ENCODE assay signal across 1 cellular context in genomic region chr21:44442266-44443125, GRCh38.
TF ChIP-seq lines count a peak whose summit lies in the region.

No MANE protein-coding gene starts in this region.

TF ChIP-seq in HepG2, 621 proteins besides CTCF, POLR2A, EP300 and RAD21 (continued from another document and continues in another):
- no peak for TF ChIP-seq ZNF460 (CRISPR knock-in tag; IDR thresholded peaks at IDR 0.05; ENCODE audit: borderline replicate concordance)
- peak; percentile 59; the same call in 1 of the 2 replicates for TF ChIP-seq EED (CRISPR knock-in tag; IDR thresholded peaks at IDR 0.05)
- TF ChIP-seq ZNF274 (CRISPR knock-in tag; IDR thresholded peaks at IDR 0.05): peak; percentile 64; the same call in 1 of the 2 replicates
- no peak for TF ChIP-seq ZBTB37 (CRISPR knock-in tag; IDR thresholded peaks at IDR 0.05)
- TF ChIP-seq, protein P1, sequence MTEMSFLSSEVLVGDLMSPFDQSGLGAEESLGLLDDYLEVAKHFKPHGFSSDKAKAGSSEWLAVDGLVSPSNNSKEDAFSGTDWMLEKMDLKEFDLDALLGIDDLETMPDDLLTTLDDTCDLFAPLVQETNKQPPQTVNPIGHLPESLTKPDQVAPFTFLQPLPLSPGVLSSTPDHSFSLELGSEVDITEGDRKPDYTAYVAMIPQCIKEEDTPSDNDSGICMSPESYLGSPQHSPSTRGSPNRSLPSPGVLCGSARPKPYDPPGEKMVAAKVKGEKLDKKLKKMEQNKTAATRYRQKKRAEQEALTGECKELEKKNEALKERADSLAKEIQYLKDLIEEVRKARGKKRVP (CRISPR knock-in tag; IDR thresholded peaks at IDR 0.05): no peak
- TF ChIP-seq, protein P2, sequence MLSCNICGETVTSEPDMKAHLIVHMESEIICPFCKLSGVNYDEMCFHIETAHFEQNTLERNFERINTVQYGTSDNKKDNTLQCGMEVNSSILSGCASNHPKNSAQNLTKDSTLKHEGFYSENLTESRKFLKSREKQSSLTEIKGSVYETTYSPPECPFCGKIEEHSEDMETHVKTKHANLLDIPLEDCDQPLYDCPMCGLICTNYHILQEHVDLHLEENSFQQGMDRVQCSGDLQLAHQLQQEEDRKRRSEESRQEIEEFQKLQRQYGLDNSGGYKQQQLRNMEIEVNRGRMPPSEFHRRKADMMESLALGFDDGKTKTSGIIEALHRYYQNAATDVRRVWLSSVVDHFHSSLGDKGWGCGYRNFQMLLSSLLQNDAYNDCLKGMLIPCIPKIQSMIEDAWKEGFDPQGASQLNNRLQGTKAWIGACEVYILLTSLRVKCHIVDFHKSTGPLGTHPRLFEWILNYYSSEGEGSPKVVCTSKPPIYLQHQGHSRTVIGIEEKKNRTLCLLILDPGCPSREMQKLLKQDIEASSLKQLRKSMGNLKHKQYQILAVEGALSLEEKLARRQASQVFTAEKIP (CRISPR knock-in tag; IDR thresholded peaks at IDR 0.05; ENCODE audit: borderline replicate concordance): no peak
- TF ChIP-seq ESRRA (CRISPR knock-in tag; IDR thresholded peaks at IDR 0.05; ENCODE audit: low read depth): no peak
- 0 out of 2 replicates have a peak, but pooled peaks have one; percentile 46 for TF ChIP-seq CHCHD3 (CRISPR knock-in tag; IDR thresholded peaks at IDR 0.05)
- no peak for TF ChIP-seq FIP1L1 (IDR thresholded peaks at IDR 0.05; ENCODE audit: borderline replicate concordance, insufficient read depth, low read depth, low read length)
- TF ChIP-seq FOXC1 (CRISPR knock-in tag; IDR thresholded peaks at IDR 0.05; ENCODE audit: borderline replicate concordance): peak; percentile 64; the same call in 1 of the 2 replicates
- TF ChIP-seq GABPB1 (CRISPR knock-in tag; IDR thresholded peaks at IDR 0.05): peak; percentile 33; the same call in 1 of the 2 replicates
- no peak for TF ChIP-seq CBFB (CRISPR knock-in tag; IDR thresholded peaks at IDR 0.05)
- TF ChIP-seq PAWR (CRISPR knock-in tag; IDR thresholded peaks at IDR 0.05; ENCODE audit: borderline replicate concordance): no peak
- no peak for TF ChIP-seq ZNF124 (CRISPR knock-in tag; IDR thresholded peaks at IDR 0.05)
- 0 out of 2 replicates have a peak, but pooled peaks have one; percentile 42 for TF ChIP-seq ZNF607 (CRISPR knock-in tag; IDR thresholded peaks at IDR 0.05; ENCODE audit: borderline replicate concordance)
- TF ChIP-seq ZNF256 (CRISPR knock-in tag; conservative IDR thresholded peaks at IDR 0.05): 0 out of 2 replicates have a peak, but pooled peaks have one; percentile 43
- 0 out of 2 replicates have a peak, but pooled peaks have one; percentile 39 for TF ChIP-seq MTA1 (CRISPR knock-in tag; IDR thresholded peaks at IDR 0.05; ENCODE audit: borderline replicate concordance)
- TF ChIP-seq MED8 (CRISPR knock-in tag; IDR thresholded peaks at IDR 0.05; ENCODE audit: insufficient replicate concordance): no peak
- no peak for TF ChIP-seq SALL2 (CRISPR knock-in tag; IDR thresholded peaks at IDR 0.05)
- peak; percentile 80 for TF ChIP-seq SALL1 (CRISPR knock-in tag; IDR thresholded peaks at IDR 0.05)
- TF ChIP-seq ZNF616 (CRISPR knock-in tag; IDR thresholded peaks at IDR 0.05; ENCODE audit: low read depth): 0 out of 2 replicates have a peak, but pooled peaks have one; percentile 74
- no peak for TF ChIP-seq HINFP (CRISPR knock-in tag; IDR thresholded peaks at IDR 0.05; ENCODE audit: low read depth)
- TF ChIP-seq ZNF317 (CRISPR knock-in tag; IDR thresholded peaks at IDR 0.05): no peak
- no peak for TF ChIP-seq FOXK2 (IDR thresholded peaks at IDR 0.05)
- TF ChIP-seq POLR2AphosphoS2 (IDR thresholded peaks at IDR 0.05; ENCODE audit: low read depth, low read length): no peak
- peak; percentile 50; the same call in 1 of the 2 replicates for TF ChIP-seq ZNF574 (CRISPR knock-in tag; IDR thresholded peaks at IDR 0.05)
- 0 out of 2 replicates have a peak, but pooled peaks have one; percentile 77 for TF ChIP-seq ZNF773 (CRISPR knock-in tag; IDR thresholded peaks at IDR 0.05; ENCODE audit: borderline replicate concordance)
- TF ChIP-seq NFRKB (IDR thresholded peaks at IDR 0.05): no peak
- peak; percentile 89; the same call in 1 of the 2 replicates for TF ChIP-seq SETDB1 (CRISPR knock-in tag; IDR thresholded peaks at IDR 0.05; ENCODE audit: borderline replicate concordance)
- 0 out of 2 replicates have a peak, but pooled peaks have one; percentile 39 for TF ChIP-seq ZNF44 (CRISPR knock-in tag; IDR thresholded peaks at IDR 0.05)
- no peak for TF ChIP-seq RXRB (CRISPR knock-in tag; IDR thresholded peaks at IDR 0.05; ENCODE audit: borderline replicate concordance)
- no peak for TF ChIP-seq FOXP1 (IDR thresholded peaks at IDR 0.05)
- no peak for TF ChIP-seq FOXP1 (CRISPR knock-in tag; IDR thresholded peaks at IDR 0.05)
- TF ChIP-seq NR2C2 (CRISPR knock-in tag; IDR thresholded peaks at IDR 0.05; ENCODE audit: borderline replicate concordance): no peak
- peak; percentile 36; the same call in 1 of the 2 replicates for TF ChIP-seq THAP11 (CRISPR knock-in tag; IDR thresholded peaks at IDR 0.05)
- no peak for TF ChIP-seq SMAD1 (CRISPR knock-in tag; IDR thresholded peaks at IDR 0.05; ENCODE audit: borderline replicate concordance, low read depth)
- TF ChIP-seq TERF1 (CRISPR knock-in tag; IDR thresholded peaks at IDR 0.05): 0 out of 2 replicates have a peak, but pooled peaks have one; percentile 24
- TF ChIP-seq ZNF614 (CRISPR knock-in tag; IDR thresholded peaks at IDR 0.05; ENCODE audit: borderline replicate concordance): no peak
- TF ChIP-seq ZBTB20 (CRISPR knock-in tag; IDR thresholded peaks at IDR 0.05; ENCODE audit: borderline replicate concordance, low read depth): peak; percentile 71; the same call in 1 of the 2 replicates
- peak; percentile 44; the same call in 1 of the 2 replicates for TF ChIP-seq ZNF441 (CRISPR knock-in tag; IDR thresholded peaks at IDR 0.05; ENCODE audit: borderline replicate concordance)
- 0 out of 2 replicates have a peak, but pooled peaks have one; percentile 60 for TF ChIP-seq ZFP41 (CRISPR knock-in tag; IDR thresholded peaks at IDR 0.05; ENCODE audit: borderline replicate concordance)
- no peak for TF ChIP-seq MAZ (IDR thresholded peaks at IDR 0.05; ENCODE audit: borderline replicate concordance, low read depth, low read length)
- 0 out of 2 replicates have a peak, but pooled peaks have one; percentile 31 for TF ChIP-seq MAZ (CRISPR knock-in tag; IDR thresholded peaks at IDR 0.05; ENCODE audit: low read depth)
- 0 out of 2 replicates have a peak, but pooled peaks have one; percentile 42 for TF ChIP-seq ZNF598 (CRISPR knock-in tag; IDR thresholded peaks at IDR 0.05; ENCODE audit: borderline replicate concordance)
- TF ChIP-seq NFIB (CRISPR knock-in tag; IDR thresholded peaks at IDR 0.05; ENCODE audit: borderline replicate concordance): 0 out of 2 replicates have a peak, but pooled peaks have one; percentile 20
- TF ChIP-seq BORCS8-MEF2B (CRISPR knock-in tag; IDR thresholded peaks at IDR 0.05): peak; percentile 70; the same call in 1 of the 2 replicates
- TF ChIP-seq, protein P3, sequence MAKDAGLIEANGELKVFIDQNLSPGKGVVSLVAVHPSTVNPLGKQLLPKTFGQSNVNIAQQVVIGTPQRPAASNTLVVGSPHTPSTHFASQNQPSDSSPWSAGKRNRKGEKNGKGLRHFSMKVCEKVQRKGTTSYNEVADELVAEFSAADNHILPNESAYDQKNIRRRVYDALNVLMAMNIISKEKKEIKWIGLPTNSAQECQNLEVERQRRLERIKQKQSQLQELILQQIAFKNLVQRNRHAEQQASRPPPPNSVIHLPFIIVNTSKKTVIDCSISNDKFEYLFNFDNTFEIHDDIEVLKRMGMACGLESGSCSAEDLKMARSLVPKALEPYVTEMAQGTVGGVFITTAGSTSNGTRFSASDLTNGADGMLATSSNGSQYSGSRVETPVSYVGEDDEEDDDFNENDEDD (CRISPR knock-in tag; IDR thresholded peaks at IDR 0.05; ENCODE audit: borderline replicate concordance): peak; percentile 69; the same call in 1 of the 2 replicates
- TF ChIP-seq, protein P4, sequence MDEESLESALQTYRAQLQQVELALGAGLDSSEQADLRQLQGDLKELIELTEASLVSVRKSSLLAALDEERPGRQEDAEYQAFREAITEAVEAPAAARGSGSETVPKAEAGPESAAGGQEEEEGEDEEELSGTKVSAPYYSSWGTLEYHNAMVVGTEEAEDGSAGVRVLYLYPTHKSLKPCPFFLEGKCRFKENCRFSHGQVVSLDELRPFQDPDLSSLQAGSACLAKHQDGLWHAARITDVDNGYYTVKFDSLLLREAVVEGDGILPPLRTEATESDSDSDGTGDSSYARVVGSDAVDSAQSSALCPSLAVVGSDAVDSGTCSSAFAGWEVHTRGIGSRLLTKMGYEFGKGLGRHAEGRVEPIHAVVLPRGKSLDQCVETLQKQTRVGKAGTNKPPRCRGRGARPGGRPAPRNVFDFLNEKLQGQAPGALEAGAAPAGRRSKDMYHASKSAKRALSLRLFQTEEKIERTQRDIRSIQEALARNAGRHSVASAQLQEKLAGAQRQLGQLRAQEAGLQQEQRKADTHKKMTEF (CRISPR knock-in tag; IDR thresholded peaks at IDR 0.05): 0 out of 2 replicates have a peak, but pooled peaks have one; percentile 28
- TF ChIP-seq SPEN (CRISPR knock-in tag; IDR thresholded peaks at IDR 0.05; ENCODE audit: low read depth): 0 out of 2 replicates have a peak, but pooled peaks have one; percentile 38
- 0 out of 2 replicates have a peak, but pooled peaks have one; percentile 22 for TF ChIP-seq SOX5 (CRISPR knock-in tag; IDR thresholded peaks at IDR 0.05; ENCODE audit: borderline replicate concordance)
- TF ChIP-seq HNF4G (IDR thresholded peaks at IDR 0.05; ENCODE audit: borderline replicate concordance, low read depth, low read length): no peak
- TF ChIP-seq HNF4G (CRISPR knock-in tag; IDR thresholded peaks at IDR 0.05; ENCODE audit: borderline replicate concordance, low read depth): no peak
- TF ChIP-seq NFKB2 (CRISPR knock-in tag; IDR thresholded peaks at IDR 0.05; ENCODE audit: borderline replicate concordance): peak; percentile 71; the same call in 1 of the 2 replicates
- no peak for TF ChIP-seq MZF1 (CRISPR knock-in tag; IDR thresholded peaks at IDR 0.05; ENCODE audit: borderline replicate concordance)
- no peak for TF ChIP-seq SIN3B (IDR thresholded peaks at IDR 0.05; ENCODE audit: low read length)
- peak; percentile 81; the same call in 1 of the 2 replicates for TF ChIP-seq ZNF558 (CRISPR knock-in tag; IDR thresholded peaks at IDR 0.05; ENCODE audit: borderline replicate concordance)
- TF ChIP-seq HIVEP1 (CRISPR knock-in tag; IDR thresholded peaks at IDR 0.05): 0 out of 2 replicates have a peak, but pooled peaks have one; percentile 35
- no peak for TF ChIP-seq MTF2 (CRISPR knock-in tag; IDR thresholded peaks at IDR 0.05; ENCODE audit: borderline replicate concordance)
- no peak for TF ChIP-seq ETS1 (CRISPR knock-in tag; IDR thresholded peaks at IDR 0.05)
- no peak for TF ChIP-seq ZNF337 (CRISPR knock-in tag; IDR thresholded peaks at IDR 0.05; ENCODE audit: borderline replicate concordance, low read depth)
